ENCODE assay signal across 1 cellular context in genomic region chr16:74635303-74635702, GRCh38.
TF ChIP-seq lines count a peak whose summit lies in the region.

No MANE protein-coding gene starts in this region.

TF ChIP-seq in HepG2, 621 proteins besides CTCF, POLR2A, EP300 and RAD21 (continues in another document):
- TF ChIP-seq ZSCAN31 (CRISPR knock-in tag; IDR thresholded peaks at IDR 0.05; ENCODE audit: low read depth) (no peak), PHF20 (CRISPR knock-in tag; IDR thresholded peaks at IDR 0.05) (no peak), ZIK1 (CRISPR knock-in tag; IDR thresholded peaks at IDR 0.05; ENCODE audit: borderline replicate concordance, low read depth) (no peak), ZNF614 (CRISPR knock-in tag; IDR thresholded peaks at IDR 0.05; ENCODE audit: borderline replicate concordance) (no peak), ZNF264 (CRISPR knock-in tag; IDR thresholded peaks at IDR 0.05) (no peak), DPF2 (CRISPR knock-in tag; IDR thresholded peaks at IDR 0.05; ENCODE audit: borderline replicate concordance, low read depth) (no peak), GATA4 (IDR thresholded peaks at IDR 0.05; ENCODE audit: borderline replicate concordance, low read depth) (no peak), SIX4 (CRISPR knock-in tag; IDR thresholded peaks at IDR 0.05) (no peak), ZNF605 (CRISPR knock-in tag; IDR thresholded peaks at IDR 0.05) (no peak), ZBTB3 (CRISPR knock-in tag; IDR thresholded peaks at IDR 0.05; ENCODE audit: borderline replicate concordance, low read depth) (no peak), ZMAT3 (CRISPR knock-in tag; conservative IDR thresholded peaks at IDR 0.05) (no peak), KLF15 (CRISPR knock-in tag; IDR thresholded peaks at IDR 0.05; ENCODE audit: borderline replicate concordance) (no peak), FOXP1 (IDR thresholded peaks at IDR 0.05) (peak; percentile 91), FOXP1 (CRISPR knock-in tag; IDR thresholded peaks at IDR 0.05) (peak; percentile 88), THAP9 (CRISPR knock-in tag; IDR thresholded peaks at IDR 0.05; ENCODE audit: borderline replicate concordance) (no peak), FOXP4 (CRISPR knock-in tag; IDR thresholded peaks at IDR 0.05) (peak; percentile 74), ZBTB34 (CRISPR knock-in tag; IDR thresholded peaks at IDR 0.05) (no peak), NR0B2 (CRISPR knock-in tag; IDR thresholded peaks at IDR 0.05) (no peak), ADNP (CRISPR knock-in tag; IDR thresholded peaks at IDR 0.05) (no peak), SOX5 (CRISPR knock-in tag; IDR thresholded peaks at IDR 0.05; ENCODE audit: borderline replicate concordance) (no peak; the same call in 1 of the 2 replicates), ZNF770 (CRISPR knock-in tag; IDR thresholded peaks at IDR 0.05) (peak; percentile 74), SNAPC5 (CRISPR knock-in tag; IDR thresholded peaks at IDR 0.05; ENCODE audit: borderline replicate concordance) (no peak), ZFYVE20 (CRISPR knock-in tag; IDR thresholded peaks at IDR 0.05; ENCODE audit: borderline replicate concordance, low read depth) (no peak), ZNF781 (CRISPR knock-in tag; IDR thresholded peaks at IDR 0.05; ENCODE audit: borderline replicate concordance, not compliant biosample characterization) (no peak), ZNF589 (CRISPR knock-in tag; conservative IDR thresholded peaks at IDR 0.05) (no peak), GTF2F1 (IDR thresholded peaks at IDR 0.05; ENCODE audit: low read length) (no peak), NFAT5 (CRISPR knock-in tag; IDR thresholded peaks at IDR 0.05) (no peak), PTBP1 (IDR thresholded peaks at IDR 0.05; ENCODE audit: low read depth, low read length, poor library complexity, severe bottlenecking) (no peak), ETS1 (CRISPR knock-in tag; IDR thresholded peaks at IDR 0.05) (no peak), ZNF530 (CRISPR knock-in tag; IDR thresholded peaks at IDR 0.05; ENCODE audit: low read depth) (no peak), ZNF737 (CRISPR knock-in tag; IDR thresholded peaks at IDR 0.05; ENCODE audit: borderline replicate concordance) (no peak), ZNF678 (CRISPR knock-in tag; IDR thresholded peaks at IDR 0.05) (no peak), SMYD3 (CRISPR knock-in tag; IDR thresholded peaks at IDR 0.05) (no peak), ZFP90 (CRISPR knock-in tag; IDR thresholded peaks at IDR 0.05; ENCODE audit: borderline replicate concordance) (no peak), GMEB2 (CRISPR knock-in tag; IDR thresholded peaks at IDR 0.05; ENCODE audit: low read depth) (no peak), ZFAT (CRISPR knock-in tag; conservative IDR thresholded peaks at IDR 0.05) (no peak), STAG1 (CRISPR knock-in tag; IDR thresholded peaks at IDR 0.05) (no peak), HOXA5 (CRISPR knock-in tag; IDR thresholded peaks at IDR 0.05) (no peak), ZNF784 (CRISPR knock-in tag; IDR thresholded peaks at IDR 0.05; ENCODE audit: borderline replicate concordance) (no peak), REXO4 (CRISPR knock-in tag; IDR thresholded peaks at IDR 0.05; ENCODE audit: borderline replicate concordance) (no peak), MTF1 (CRISPR knock-in tag; IDR thresholded peaks at IDR 0.05) (no peak), HNRNPL (IDR thresholded peaks at IDR 0.05; ENCODE audit: low read depth, low read length) (no peak), ZNF343 (CRISPR knock-in tag; IDR thresholded peaks at IDR 0.05) (no peak), ATAD3A (CRISPR knock-in tag; IDR thresholded peaks at IDR 0.05) (no peak), RXRA (CRISPR knock-in tag; IDR thresholded peaks at IDR 0.05) (no peak), ZNF597 (CRISPR knock-in tag; IDR thresholded peaks at IDR 0.05) (no peak), ZZZ3 (CRISPR knock-in tag; IDR thresholded peaks at IDR 0.05; ENCODE audit: borderline replicate concordance) (no peak)
